Comparison of ENCODE assay signal across 20 cellular contexts in the genomic region with DNA sequence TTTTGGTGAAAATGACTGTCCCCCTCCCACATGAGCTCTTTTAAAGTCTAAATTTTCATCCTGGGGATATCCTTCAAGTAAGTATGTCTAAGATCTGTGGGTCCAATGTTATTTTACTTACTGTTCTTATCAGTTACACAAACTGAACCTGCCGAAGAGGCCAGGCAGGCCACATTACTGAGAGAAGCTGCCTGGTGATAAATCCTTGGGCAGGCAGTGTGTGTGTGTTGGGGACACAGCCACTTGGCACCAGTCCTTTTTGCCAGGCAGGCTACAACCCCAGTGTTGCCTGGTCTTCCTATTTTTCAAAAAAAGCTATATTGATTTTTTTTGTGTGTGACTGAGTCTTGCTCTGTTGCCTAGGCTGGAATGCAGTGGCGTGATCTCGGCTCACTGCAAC. TPM values are rescaled to one million over a fixed set of nuclear protein-coding genes. Genes with fewer than 3 reads are reported as not detected.
A peak's percentile ranks its signal among the peaks of the same experiment; 100 is the strongest.
DNase-seq lines count a peak whose midpoint lies in the region; ATAC-seq and TF ChIP-seq lines count a peak whose summit lies in the region.
"Had no signal": no experiment of that assay in that cellular context is flagged by ENCODE, and none has a peak within 500 bp of the region (broad histone marks: within the 10 kb centered on the region; RNA-seq: fewer than 3 reads in every experiment).

No MANE protein-coding gene starts in this region.

- H3K27me3 Mint-ChIP-seq in CD4-positive, CD25-positive, alpha-beta regulatory T cell, result no peaks in the 10 kb centered on the region
- H3K27me3 Mint-ChIP-seq: activated CD8-positive, alpha-beta T cell treated with anti-CD3 and anti-CD28 coated beads for 36 hours; stimulated activated naive CD8-positive, alpha-beta T cell treated with anti-CD3 and anti-CD28 coated beads, Interleukin-15, Interleukin-2, amounts not matched to agents 100 ng/mL and 50 ng/mL, for 24 hours had no signal

- peaks cover 27% of the 10 kb centered on the region for H3K36me3 ChIP-seq in CD4-positive, CD25-positive, alpha-beta regulatory T cell (ENCODE audit: control insufficient read depth, insufficient read depth, low read length)
- peaks cover 0 to 31% (median 11%) of the 10 kb centered on the region in 9 donors for H3K36me3 ChIP-seq in heart left ventricle
- peaks cover 0 to 2% of the 10 kb centered on the region in 2 experiments for H3K36me3 ChIP-seq in trophoblast cell (ENCODE audit: control insufficient read depth in 1 of 2, insufficient read depth in 2 of 2, low read length in 2 of 2)
- H3K36me3 ChIP-seq: HAP-1 had no signal

- no peak overlapping the region for H2AK5ac ChIP-seq in trophoblast cell (ENCODE audit: low read length)

- H3K23ac ChIP-seq in trophoblast cell (ENCODE audit: low read length), result no peak overlapping the region

- H3K4me2 ChIP-seq in trophoblast cell (ENCODE audit: low read length), result no peak overlapping the region

- DNase-seq in CD4-positive, CD25-positive, alpha-beta regulatory T cell, result no peak
- DNase-seq in OCI-M1 (lab: John Stamatoyannopoulos, UW), result peak; percentile 11
- peak in 2 of 5 donors; percentile 38 to 53 for DNase-seq in heart left ventricle
- DNase-seq in trophoblast cell, result no peak
- no peak for DNase-seq in NCI-H1417 treated with DMSO at 0.1 percent for 48 hours (lab: John Stamatoyannopoulos, UW)
- no peak for DNase-seq in kidney glomerular epithelial cell (lab: John Stamatoyannopoulos, UW)
- no peak for DNase-seq in NCI-H2196 (lab: John Stamatoyannopoulos, UW; ENCODE audit: unreplicated experiment)
- DNase-seq: activated CD8-positive, alpha-beta T cell treated with anti-CD3 and anti-CD28 coated beads for 36 hours; EL; hypothalamus; KBM-7; kidney; NCI-H2081 treated with DMSO at 0.1 percent for 48 hours; NCI-H524 treated with DMSO at 0.1 percent for 48 hours; SIG-M5; stimulated activated CD4-positive, alpha-beta T cell treated with anti-CD3 and anti-CD28 coated beads, Interleukin-15, amount 100 ng/mL, for 24 hours; WERI-Rb-1 had no signal

- H3K4me1 Mint-ChIP-seq in CD4-positive, CD25-positive, alpha-beta regulatory T cell, result peaks cover 41 to 57% (median 46%) of the 10 kb centered on the region in 4 donors

- no peak overlapping the region for H4K8ac ChIP-seq in trophoblast cell (ENCODE audit: low read depth, low read length)

- no peaks in the 10 kb centered on the region for H3K9me3 Mint-ChIP-seq in CD4-positive, CD25-positive, alpha-beta regulatory T cell
- H3K9me3 Mint-ChIP-seq: activated CD8-positive, alpha-beta T cell treated with anti-CD3 and anti-CD28 coated beads for 36 hours; stimulated activated naive CD8-positive, alpha-beta T cell treated with anti-CD3 and anti-CD28 coated beads, Interleukin-15, Interleukin-2, amounts not matched to agents 100 ng/mL and 50 ng/mL, for 24 hours had no signal

- peak overlapping the region in 2 of 3 donors; percentile 43 to 74 for H3K27ac Mint-ChIP-seq in CD4-positive, CD25-positive, alpha-beta regulatory T cell
- H3K27ac Mint-ChIP-seq: activated CD8-positive, alpha-beta T cell treated with anti-CD3 and anti-CD28 coated beads for 36 hours; stimulated activated naive CD8-positive, alpha-beta T cell treated with anti-CD3 and anti-CD28 coated beads, Interleukin-15, Interleukin-2, amounts not matched to agents 100 ng/mL and 50 ng/mL, for 24 hours had no signal

- H4K91ac ChIP-seq in trophoblast cell (ENCODE audit: low read depth, low read length), result no peak overlapping the region

- no peak for TF ChIP-seq POLR2A in heart left ventricle (IDR thresholded peaks at IDR 0.05)

- no peak overlapping the region for H3K27ac ChIP-seq in CD4-positive, CD25-positive, alpha-beta regulatory T cell (ENCODE audit: insufficient read depth, low read length, poor library complexity, severe bottlenecking)
- H3K27ac ChIP-seq in heart left ventricle, result peak overlapping the region in 9 of 12 donors; percentile 35 to 76 (median 58)
- no peak overlapping the region for H3K27ac ChIP-seq in trophoblast cell (ENCODE audit: low read depth, low read length)
- H3K27ac ChIP-seq: WERI-Rb-1 had no signal

- H3K36me3 Mint-ChIP-seq in CD4-positive, CD25-positive, alpha-beta regulatory T cell, result peaks cover 22% of the 10 kb centered on the region

- no peak overlapping the region for H4K12ac ChIP-seq in trophoblast cell (ENCODE audit: low read depth, low read length)

- peaks cover 17% of the 10 kb centered on the region for H3K4me1 ChIP-seq in CD4-positive, CD25-positive, alpha-beta regulatory T cell (ENCODE audit: control insufficient read depth, insufficient read depth, low read length, poor library complexity, severe bottlenecking)
- H3K4me1 ChIP-seq in heart left ventricle (peaks cover 3 to 90% (median 55%) of the 10 kb centered on the region in 12 donors), trophoblast cell (ENCODE audit: control insufficient read depth in 1 of 2, insufficient read depth in 2 of 2, low read length in 2 of 2) (no peaks in the 10 kb centered on the region)

- no peaks in the 10 kb centered on the region for H3K9me3 ChIP-seq in CD4-positive, CD25-positive, alpha-beta regulatory T cell (ENCODE audit: control insufficient read depth in 2 of 2, low read length in 2 of 2)
- no peaks in the 10 kb centered on the region for H3K9me3 ChIP-seq in heart left ventricle
- no peaks in the 10 kb centered on the region for H3K9me3 ChIP-seq in trophoblast cell (ENCODE audit: insufficient read depth, low read depth, low read length)
- H3K9me3 ChIP-seq: HAP-1 had no signal

- H3K79me1 ChIP-seq in trophoblast cell (ENCODE audit: low read length), result peaks cover 1% of the 10 kb centered on the region

- no peaks in the 10 kb centered on the region for H3K27me3 ChIP-seq in CD4-positive, CD25-positive, alpha-beta regulatory T cell (ENCODE audit: control insufficient read depth, insufficient read depth, low read length)
- H3K27me3 ChIP-seq in heart left ventricle (no peaks in the 10 kb centered on the region), trophoblast cell (ENCODE audit: insufficient read depth, low read length) (no peaks in the 10 kb centered on the region)

- WGBS in heart left ventricle, 4 donors, result 64 to 85% (median 78%) methylated on average over 3 of the region's 3 CpGs
- WGBS in trophoblast cell (ENCODE audit: extremely low coverage, insufficient coverage, insufficient read length), result no CpG with 5 or more reads among the region's 3 CpGs

- no peak overlapping the region for H3K4ac ChIP-seq in trophoblast cell (ENCODE audit: low read depth, low read length)

- H3K79me2 ChIP-seq in trophoblast cell (ENCODE audit: control insufficient read depth, insufficient read depth, low read length, poor library complexity), result no peaks in the 10 kb centered on the region

- H2AFZ ChIP-seq in trophoblast cell (ENCODE audit: insufficient read depth, low read length, poor library complexity), result no peak overlapping the region

- H2BK5ac ChIP-seq in trophoblast cell (ENCODE audit: low read depth, low read length, poor library complexity), result no peak overlapping the region

- H3K4me3 ChIP-seq in CD4-positive, CD25-positive, alpha-beta regulatory T cell (ENCODE audit: low read depth, low read length), result no peak overlapping the region
- H3K4me3 ChIP-seq in heart left ventricle (no peak overlapping the region), trophoblast cell (ENCODE audit: low read depth, low read length) (no peak overlapping the region)
- H3K4me3 ChIP-seq: HAP-1 had no signal

- ATAC-seq in CD4-positive, CD25-positive, alpha-beta regulatory T cell (ENCODE audit: low read depth in 2 of 2), result no peak
- ATAC-seq in heart left ventricle (peak; percentile 50 to 69 (median 60)), HG02588 (IDR thresholded peaks at IDR 0.05; ENCODE audit: unreplicated experiment) (no peak)
- ATAC-seq: activated CD8-positive, alpha-beta T cell treated with anti-CD3 and anti-CD28 coated beads for 36 hours had no signal

- no peak overlapping the region for H2BK120ac ChIP-seq in trophoblast cell (ENCODE audit: insufficient read depth, low read length, poor library complexity)

- H3K18ac ChIP-seq in trophoblast cell (ENCODE audit: low read length), result no peak overlapping the region

- no peak overlapping the region for H3K14ac ChIP-seq in trophoblast cell (ENCODE audit: low read length)

- H3K4me3 Mint-ChIP-seq in CD4-positive, CD25-positive, alpha-beta regulatory T cell, result no peak overlapping the region
- H3K4me3 Mint-ChIP-seq: activated CD8-positive, alpha-beta T cell treated with anti-CD3 and anti-CD28 coated beads for 36 hours; stimulated activated naive CD8-positive, alpha-beta T cell treated with anti-CD3 and anti-CD28 coated beads, Interleukin-15, Interleukin-2, amounts not matched to agents 100 ng/mL and 50 ng/mL, for 24 hours had no signal

- H3K9ac ChIP-seq in trophoblast cell (ENCODE audit: low read length), result no peak overlapping the region

- no peak for TF ChIP-seq CTCF in heart left ventricle (IDR thresholded peaks at IDR 0.05)

- intact Hi-C loops in heart left ventricle (cut with DNase I), result no loop called here

- H2BK12ac ChIP-seq in trophoblast cell (ENCODE audit: low read length), result peak overlapping the region; percentile 65

RNA-seq across cellular contexts. Expression of gene RASA2, which starts 50.6 kb away (rescaled TPM):
- total RNA-seq in CD4-positive, CD25-positive, alpha-beta regulatory T cell, result 93.5 TPM
- 10 to 100 TPM; 46.5 to 72.5 (median 56.6) TPM for polyA plus RNA-seq in CD4-positive, CD25-positive, alpha-beta regulatory T cell
- 10 to 100 TPM in 1 of 9 donors, 1 to 10 TPM in 8; 2.2 to 12.3 (median 4.2) TPM for total RNA-seq in heart left ventricle
- 1 to 10 TPM; 2.0 to 2.2 TPM for polyA plus RNA-seq in heart left ventricle
- polyA plus RNA-seq in trophoblast cell (2013), result 10.9 and 11.3 TPM in 2 replicates

Comparison
In these comparisons a context has a peak if more than half of its experiments do, and no peak if none do; other contexts are left out.
1. ATAC-seq: peak in heart left ventricle (4 of 4); none in CD4-positive, CD25-positive, alpha-beta regulatory T cell (0 of 2) and HG02588 (single experiment).
2. H3K27ac ChIP-seq: peak in heart left ventricle (9 of 12); none in CD4-positive, CD25-positive, alpha-beta regulatory T cell (single experiment) and trophoblast cell (single experiment).